ENCODE assay signal across 14 cellular contexts in genomic region chr17:80118601-80119270, GRCh38. TPM values are rescaled to one million over a fixed set of nuclear protein-coding genes. Genes with fewer than 3 reads are reported as not detected.
"Had no signal": no experiment of that assay in that cellular context is flagged by ENCODE, and none has a peak within 500 bp of the region (broad histone marks: within the 10 kb centered on the region; RNA-seq: fewer than 3 reads in every experiment).

No MANE protein-coding gene starts in this region.

- ATAC-seq: activated CD4-positive, alpha-beta T cell treated with anti-CD3 and anti-CD28 coated beads for 36 hours; left cardiac atrium; psoas muscle had no signal

- H3K36me3 ChIP-seq: brain microvascular endothelial cell had no signal

- H3K27me3 ChIP-seq: brain microvascular endothelial cell had no signal

- DNase-seq: activated CD4-positive, alpha-beta memory T cell treated with anti-CD3 and anti-CD28 coated beads, Interleukin-2, amount 10 ng/mL, durations not matched to agents 7 days and 5 days; activated CD4-positive, alpha-beta T cell treated with anti-CD3 and anti-CD28 coated beads for 36 hours; activated naive CD4-positive, alpha-beta T cell treated with anti-CD3 and anti-CD28 coated beads, Interleukin-2, amount 50 U/mL, for 16 hours; amniotic stem cell; brain microvascular endothelial cell; cerebellar nuclear complex; dermis blood vessel endothelial cell; immature natural killer cell; left cardiac atrium; naive B cell; stimulated activated CD4-positive, alpha-beta T cell treated with anti-CD3 and anti-CD28 coated beads, Interleukin-15, amount 100 ng/mL, for 24 hours; stimulated activated CD4-positive, alpha-beta T cell treated with anti-CD3 and anti-CD28 coated beads, Interleukin-4, amount 100 ng/mL, for 24 hours had no signal

- H3K9me3 ChIP-seq: psoas muscle had no signal

- H3K27ac ChIP-seq: brain microvascular endothelial cell, psoas muscle had no signal

- H3K4me1 ChIP-seq: psoas muscle had no signal

- H3K4me3 ChIP-seq: lung, psoas muscle had no signal

RNA-seq across cellular contexts. Expression of gene CARD14, which starts 51.1 kb away (rescaled TPM):
- total RNA-seq: activated CD4-positive, alpha-beta memory T cell treated with anti-CD3 and anti-CD28 coated beads, Interleukin-2, amount 10 ng/mL, durations not matched to agents 7 days and 5 days; activated CD4-positive, alpha-beta T cell treated with anti-CD3 and anti-CD28 coated beads for 36 hours; left cardiac atrium had no signal
- polyA plus RNA-seq: immature natural killer cell had no signal
